In the genomic region with DNA sequence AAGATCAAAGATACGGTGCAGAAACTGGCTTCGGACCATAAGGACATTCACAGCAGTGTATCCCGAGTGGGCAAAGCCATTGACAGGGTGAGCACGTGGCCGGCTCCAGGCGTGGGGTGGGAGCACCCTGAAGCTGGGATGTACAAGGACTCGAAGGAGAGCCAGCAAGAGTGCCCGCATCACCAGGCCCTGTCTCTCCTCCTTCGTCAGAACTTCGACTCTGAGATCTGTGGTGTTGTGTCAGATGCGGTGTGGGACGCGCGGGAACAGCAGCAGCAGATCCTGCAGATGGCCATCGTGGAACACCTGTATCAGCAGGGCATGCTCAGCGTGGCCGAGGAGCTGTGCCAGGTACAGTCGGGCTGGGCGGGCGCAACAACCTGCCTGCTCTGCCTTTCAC, we compare ENCODE assay signal across 24 cellular contexts. TPM values are rescaled to one million over a fixed set of nuclear protein-coding genes. Genes with fewer than 3 reads are reported as not detected.
DNase-seq lines count a peak whose midpoint lies in the region; ATAC-seq, FAIRE-seq and TF ChIP-seq lines count a peak whose summit lies in the region.
"Had no signal": no experiment of that assay in that cellular context is flagged by ENCODE, and none has a peak within 500 bp of the region (broad histone marks: within the 10 kb centered on the region; RNA-seq: fewer than 3 reads in every experiment).

No MANE protein-coding gene starts in this region.

- H3K4me3 ChIP-seq in GM23338 (no peak overlapping the region), K562 (no peak overlapping the region), GM23248 (no peak overlapping the region), heart right ventricle (no peak overlapping the region)

- H4K20me1 ChIP-seq in GM23338 (replicated peaks; ENCODE audit: insufficient read depth), result peaks cover 13% of the 10 kb centered on the region
- 0 out of 2 replicates have a peak, but pooled peaks cover 8% of the 10 kb centered on the region for H4K20me1 ChIP-seq in K562 (replicated peaks; ENCODE audit: control insufficient read depth, insufficient read depth, low read length)
- no peaks in the 10 kb centered on the region for H4K20me1 ChIP-seq in GM23248 (ENCODE audit: insufficient read depth)

- H3K36me3 Mint-ChIP-seq in GM23338 (ENCODE audit: low read depth), result peaks cover 93% of the 10 kb centered on the region
- peaks cover 98% of the 10 kb centered on the region for H3K36me3 Mint-ChIP-seq in stimulated activated effector memory CD8-positive, alpha-beta T cell treated with anti-CD3 and anti-CD28 coated beads, Interleukin-12 subunit alpha, Interleukin-12 subunit beta, amount 100 ng/mL, for 72 hours

- H3K27ac Mint-ChIP-seq in GM23338, result 0 out of 2 replicates have a peak overlapping the region, but pooled peaks have one; percentile 51
- peak overlapping the region; percentile 26 for H3K27ac Mint-ChIP-seq in stimulated activated effector memory CD8-positive, alpha-beta T cell treated with anti-CD3 and anti-CD28 coated beads, Interleukin-12 subunit alpha, Interleukin-12 subunit beta, amount 100 ng/mL, for 72 hours
- H3K27ac Mint-ChIP-seq: CD4-positive, alpha-beta T cell; HFFc6; IgD-negative memory B cell had no signal

- H3K36me3 ChIP-seq in GM23338 (ENCODE audit: insufficient read depth), result peaks cover 71% of the 10 kb centered on the region
- peaks cover 90% of the 10 kb centered on the region for H3K36me3 ChIP-seq in K562 (ENCODE audit: control insufficient read depth, insufficient read depth, low read length)
- H3K36me3 ChIP-seq in GM23248 (ENCODE audit: low read depth), result peaks cover 5% of the 10 kb centered on the region
- peaks cover 0 to 100% (median 40%) of the 10 kb centered on the region in 9 donors for H3K36me3 ChIP-seq in heart right ventricle

- no peaks in the 10 kb centered on the region for H3K9me3 Mint-ChIP-seq in GM23338
- no peaks in the 10 kb centered on the region for H3K9me3 Mint-ChIP-seq in stimulated activated effector memory CD8-positive, alpha-beta T cell treated with anti-CD3 and anti-CD28 coated beads, Interleukin-12 subunit alpha, Interleukin-12 subunit beta, amount 100 ng/mL, for 72 hours
- H3K9me3 Mint-ChIP-seq: CD4-positive, alpha-beta T cell; HFFc6; IgD-negative memory B cell had no signal

- H3K9me2 ChIP-seq in GM23338 (ENCODE audit: insufficient read depth) (no peaks in the 10 kb centered on the region), GM23248 (ENCODE audit: insufficient read depth) (no peaks in the 10 kb centered on the region)

- peaks cover 3% of the 10 kb centered on the region for H3K79me2 ChIP-seq in GM23338 (replicated peaks; ENCODE audit: insufficient read depth)
- H3K79me2 ChIP-seq in K562 (ENCODE audit: control insufficient read depth, insufficient read depth, low read length), result 0 out of 3 replicates have a peak, but pooled peaks cover 2% of the 10 kb centered on the region
- H3K79me2 ChIP-seq in GM23248 (ENCODE audit: insufficient read depth), result no peaks in the 10 kb centered on the region

- FAIRE-seq in K562 (lab: Jason Lieb, UNC), result no peak
- FAIRE-seq: A204.1, GM19239, H54, HepG2 had no signal

- no peak for ATAC-seq in GM23338
- ATAC-seq in K562, result no peak
- no peak for ATAC-seq in stimulated activated effector memory CD8-positive, alpha-beta T cell treated with anti-CD3 and anti-CD28 coated beads, Interleukin-12 subunit alpha, Interleukin-12 subunit beta, amount 100 ng/mL, for 72 hours
- ATAC-seq in heart right ventricle, result no peak
- ATAC-seq: HCT116, HepG2 had no signal

- no peak for TF ChIP-seq POLR2A in K562 (conservative IDR thresholded peaks at IDR 0.05)

- in situ Hi-C loops in K562 (cut with MboI) (no loop called here), GM23248 (cut with MboI) (no loop called here)

- H3K27ac ChIP-seq in GM23338 (ENCODE audit: low read depth) (no peak overlapping the region), RWPE1 (0 out of 2 replicates have a peak overlapping the region, but pooled peaks have one; percentile 3), K562 (ENCODE audit: extremely low read depth, low read depth, low read length) (no peak overlapping the region), GM23248 (no peak overlapping the region), heart right ventricle (no peak overlapping the region)
- H3K27ac ChIP-seq: C4-2B had no signal

- no TSS peak for BruUV-seq in K562 (replicated peaks; lab: Mats Ljungman, UMichigan)

- TF ChIP-seq CTCF in GM23338 (conservative IDR thresholded peaks at IDR 0.05; ENCODE audit: low read depth in 2 of 2) (no peak), RWPE1 (conservative IDR thresholded peaks at IDR 0.05; ENCODE audit: low read depth) (no peak), K562 (IDR thresholded peaks at IDR 0.05 in 2 of 3, conservative IDR thresholded peaks at IDR 0.05 in 1 of 3; ENCODE audit: insufficient read depth in 2 of 3, low read depth in 1 of 3, low read length in 3 of 3) (no peak), heart right ventricle (IDR thresholded peaks at IDR 0.05) (no peak)

- H3K4me1 Mint-ChIP-seq in GM23338, result peaks cover 4% of the 10 kb centered on the region
- peaks cover 11% of the 10 kb centered on the region for H3K4me1 Mint-ChIP-seq in stimulated activated effector memory CD8-positive, alpha-beta T cell treated with anti-CD3 and anti-CD28 coated beads, Interleukin-12 subunit alpha, Interleukin-12 subunit beta, amount 100 ng/mL, for 72 hours

- H3F3A ChIP-seq in GM23338 (replicated peaks; ENCODE audit: low read depth) (peaks cover 32% of the 10 kb centered on the region), GM23248 (ENCODE audit: insufficient read depth) (peaks cover 11% of the 10 kb centered on the region; the same call in 1 of the 2 replicates)

- CTCF ChIA-PET in RWPE1 (lab: Yijun Ruan, JAX) (interaction anchor here (1.0 to 9.3 kb wide), 2 partner anchors 18 to 66 kb away, joined by 4 to 175 read pairs; no protein-coding TSS in a partner anchor), K562 (lab: Yijun Ruan, JAX; ENCODE audit: low intra/inter-chr PET ratio) (no interaction called here)

- DNase-seq in GM23338 (ENCODE audit: low spot score), result no peak
- no peak for DNase-seq in RWPE1 (ENCODE audit: low spot score)
- no peak for DNase-seq in K562 (ENCODE audit: extremely low read depth in 1 of 4, low spot score in 3 of 4)
- DNase-seq in stimulated activated effector memory CD8-positive, alpha-beta T cell treated with anti-CD3 and anti-CD28 coated beads, Interleukin-12 subunit alpha, Interleukin-12 subunit beta, amount 100 ng/mL, for 72 hours (ENCODE audit: low spot score in 2 of 2), result no peak
- no peak for DNase-seq in GM23248
- DNase-seq in GDM1 (lab: John Stamatoyannopoulos, UW), result no peak
- no peak for DNase-seq in heart right ventricle
- DNase-seq: ACHN; BE2C; Caco-2; CD4-positive, alpha-beta T cell; DMS153; DMS79; GF-D8; HFFc6; KG1 had no signal

- H3K9me1 ChIP-seq in K562 (ENCODE audit: control insufficient read depth, insufficient read depth, low read length), result no peaks in the 10 kb centered on the region

- H3K9me3 ChIP-seq in K562 (replicated peaks; ENCODE audit: control insufficient read depth, insufficient read depth, low read depth, low read length) (no peaks in the 10 kb centered on the region), GM23248 (ENCODE audit: low read depth) (no peaks in the 10 kb centered on the region), heart right ventricle (no peaks in the 10 kb centered on the region)
- H3K9me3 ChIP-seq: BE2C, Caco-2 had no signal

- H3K4me1 ChIP-seq in GM23338 (ENCODE audit: insufficient read depth) (no peaks in the 10 kb centered on the region), K562 (replicated peaks in 1 of 2; ENCODE audit: control insufficient read depth in 2 of 2, insufficient read depth in 2 of 2, low read length in 2 of 2) (peaks cover 0 to 11% of the 10 kb centered on the region in 2 experiments; a peak in 3 of 5 replicates), GM23248 (ENCODE audit: insufficient read depth) (no peaks in the 10 kb centered on the region), heart right ventricle (peaks cover 0 to 14% (median 6%) of the 10 kb centered on the region in 9 donors)
- H3K4me1 ChIP-seq: BE2C had no signal

- H2AFZ ChIP-seq in GM23338 (no peak overlapping the region), K562 (ENCODE audit: low read depth, low read length) (no peak overlapping the region), GM23248 (no peak overlapping the region)

- H3K27me3 ChIP-seq in GM23338 (ENCODE audit: insufficient read depth) (no peaks in the 10 kb centered on the region), K562 (ENCODE audit: control insufficient read depth in 2 of 2, insufficient read depth in 2 of 2, low read length in 2 of 2) (no peaks in the 10 kb centered on the region), GM23248 (replicated peaks; ENCODE audit: insufficient read depth) (no peaks in the 10 kb centered on the region), heart right ventricle (no peaks in the 10 kb centered on the region)
- H3K27me3 ChIP-seq: BE2C had no signal

- intact Hi-C loops in K562 (cut with micrococcal nuclease) (no loop called here), heart right ventricle (cut with DNase I) (no loop called here)

- no peak for TF ChIP-seq RAD21 in K562 (CRISPR knock-in tag; conservative IDR thresholded peaks at IDR 0.05 in 1 of 2, IDR thresholded peaks at IDR 0.05 in 1 of 2)

- H3K9ac ChIP-seq in K562 (ENCODE audit: insufficient read depth in 1 of 2, low read depth in 2 of 2, low read length in 2 of 2) (peak overlapping the region in 1 of 2 experiments; percentile 19; a peak in 1 of 4 replicates), GM23248 (no peak overlapping the region)

- peaks cover 10% of the 10 kb centered on the region for H3K27me3 Mint-ChIP-seq in GM23338 (ENCODE audit: insufficient read depth, low read depth, poor library complexity)
- H3K27me3 Mint-ChIP-seq: CD4-positive, alpha-beta T cell; IgD-negative memory B cell had no signal

- TF ChIP-seq EP300 in K562 (IDR thresholded peaks at IDR 0.05; ENCODE audit: low read length), result no peak

- POLR2A ChIA-PET in RWPE1 (lab: Yijun Ruan, JAX; ENCODE audit: low non-redundant PET), result no interaction called here
- POLR2A ChIA-PET in K562 (lab: Yijun Ruan, JAX), result interaction anchor here (1.5 to 3.2 kb wide), 3 partner anchors 10 to 13 kb away, joined by 4 to 20 read pairs (median 16); a partner anchor contains a TSS

- 92% methylated on average over 19 of the region's 20 CpGs for WGBS in K562 (ENCODE audit: insufficient coverage, low coverage, missing lambda C conversion rate)
- 91 to 92% methylated on average over 20 of the region's 20 CpGs for WGBS in GM23248 (ENCODE audit: low coverage in 1 of 2, low lambda C conversion rate in 2 of 2, missing lambda C conversion rate in 2 of 2), 2 experiments
- 91 to 95% methylated on average over 20 of the region's 20 CpGs for WGBS in heart right ventricle, 2 donors

- no peak overlapping the region for H3K4me3 Mint-ChIP-seq in GM23338
- H3K4me3 Mint-ChIP-seq in stimulated activated effector memory CD8-positive, alpha-beta T cell treated with anti-CD3 and anti-CD28 coated beads, Interleukin-12 subunit alpha, Interleukin-12 subunit beta, amount 100 ng/mL, for 72 hours, result no peak overlapping the region
- H3K4me3 Mint-ChIP-seq: CD4-positive, alpha-beta T cell; HFFc6 had no signal

- H3K4me2 ChIP-seq in GM23338 (no peak overlapping the region), K562 (ENCODE audit: insufficient read depth, low read length) (no peak overlapping the region), GM23248 (ENCODE audit: unreplicated experiment) (no peak overlapping the region)

RNA-seq across cellular contexts. Expression of a gene that starts 11.0 kb away (rescaled TPM):
- total RNA-seq in GM23338 (2014; rRNA removed; shearing (Covaris generic)), result 452 and 455 TPM in 2 replicates
- polyA plus RNA-seq in GM23338 (2016; fragmentation: Nextera tagmentation; extraction: Ambion mirVana), result 435 and 450 TPM in 2 replicates
- 43.3 and 92.9 TPM in 2 replicates for total RNA-seq in K562 (2011; cell fraction: chromatin; rRNA removed; ENCODE audit: low replicate concordance)
- total RNA-seq in K562 (2011; cell fraction: nucleolus; rRNA removed), result 96.6 and 97.4 TPM in 2 replicates
- total RNA-seq in K562 (2011; cell fraction: nucleoplasm; rRNA removed), result 76.8 and 91.9 TPM in 2 replicates
- total RNA-seq in K562 (2014; rRNA removed), result 559 and 622 TPM in 2 replicates
- total RNA-seq in K562 (2014; rRNA removed; fragmentation: Illumina TruSeq; extraction: Trizol), result 128 and 144 TPM in 2 replicates
- 255 and 258 TPM in 2 replicates for total RNA-seq in K562 (2015; rRNA removed; fragmentation: Illumina TruSeq; extraction: Trizol)
- total RNA-seq in K562 (2021), result 304 and 309 TPM in 2 replicates
- polyA plus RNA-seq in K562 (2011; rRNA removed), result 140 and 146 TPM in 2 replicates
- 191 and 212 TPM in 2 replicates for polyA plus RNA-seq in K562 (2011; cell fraction: cytosol; rRNA removed)
- 106 and 110 TPM in 2 replicates for polyA plus RNA-seq in K562 (2011; cell fraction: nucleus; rRNA removed)
- 178 and 294 TPM in 2 replicates for polyA plus RNA-seq in K562 (2012)
- polyA plus RNA-seq in K562 (2014; fragmentation: Illumina TruSeq; extraction: Trizol), result 143 and 312 TPM in 2 replicates
- polyA plus RNA-seq in K562 (2014; fragmentation: Nextera tagmentation; extraction: Ambion mirVana), result 100 to 1,000 TPM in 1 of 2 experiments, 10 to 100 TPM in 1; 52.8 to 124 TPM
- polyA plus RNA-seq in K562 (2014; rRNA removed), result 302 and 369 TPM in 2 replicates
- polyA minus RNA-seq in K562 (2011; rRNA and poly(A)+ RNA removed), result 66.3 and 75.7 TPM in 2 replicates
- 79.6 and 136 TPM in 2 replicates for polyA minus RNA-seq in K562 (2011; cell fraction: cytosol; rRNA and poly(A)+ RNA removed)
- polyA minus RNA-seq in K562 (2011; cell fraction: nucleus; rRNA and poly(A)+ RNA removed), result 44.0 and 63.9 TPM in 2 replicates
- total RNA-seq in GM23248 (2014; rRNA removed; shearing (Covaris generic)), result 203 and 221 TPM in 2 replicates
- 232 and 237 TPM in 2 replicates for polyA plus RNA-seq in GM23248 (2016; fragmentation: Nextera tagmentation; extraction: Ambion mirVana)
- 10 to 100 TPM; 66.7 to 95.8 (median 74.5) TPM for total RNA-seq in heart right ventricle
- polyA plus RNA-seq in heart right ventricle, result 100 to 1,000 TPM in 1 of 2 donors, 10 to 100 TPM in 1; 59.8 to 272 TPM

RNA-seq across cellular contexts. Expression of a gene that starts 11.8 kb away (rescaled TPM):
- total RNA-seq in GM23338 (2014; rRNA removed; shearing (Covaris generic)), result 83.7 and 101 TPM in 2 replicates
- polyA plus RNA-seq in GM23338 (2016; fragmentation: Nextera tagmentation; extraction: Ambion mirVana), result 47.5 and 50.6 TPM in 2 replicates
- total RNA-seq in K562 (2011; cell fraction: chromatin; rRNA removed; ENCODE audit: low replicate concordance), result 123 and 227 TPM in 2 replicates
- total RNA-seq in K562 (2011; cell fraction: nucleolus; rRNA removed), result 112 and 125 TPM in 2 replicates
- total RNA-seq in K562 (2011; cell fraction: nucleoplasm; rRNA removed), result 135 and 197 TPM in 2 replicates
- total RNA-seq in K562 (2014; rRNA removed), result 37.0 and 39.0 TPM in 2 replicates
- total RNA-seq in K562 (2014; rRNA removed; fragmentation: Illumina TruSeq; extraction: Trizol), result 16.9 and 21.1 TPM in 2 replicates
- 19.2 and 20.3 TPM in 2 replicates for total RNA-seq in K562 (2015; rRNA removed; fragmentation: Illumina TruSeq; extraction: Trizol)
- total RNA-seq in K562 (2021), result 53.6 and 54.8 TPM in 2 replicates
- polyA plus RNA-seq in K562 (2011; rRNA removed), result 54.3 and 57.0 TPM in 2 replicates
- 52.6 and 79.7 TPM in 2 replicates for polyA plus RNA-seq in K562 (2011; cell fraction: cytosol; rRNA removed)
- polyA plus RNA-seq in K562 (2011; cell fraction: nucleus; rRNA removed), result 95.5 and 159 TPM in 2 replicates
- 47.6 and 49.2 TPM in 2 replicates for polyA plus RNA-seq in K562 (2012)
- polyA plus RNA-seq in K562 (2014; fragmentation: Illumina TruSeq; extraction: Trizol), result 28.3 and 36.1 TPM in 2 replicates
- 1 to 10 TPM; 2.6 to 4.4 TPM for polyA plus RNA-seq in K562 (2014; fragmentation: Nextera tagmentation; extraction: Ambion mirVana)
- polyA plus RNA-seq in K562 (2014; rRNA removed), result 44.3 and 45.0 TPM in 2 replicates
- polyA minus RNA-seq in K562 (2011; rRNA and poly(A)+ RNA removed), result 39.4 and 55.6 TPM in 2 replicates
- polyA minus RNA-seq in K562 (2011; cell fraction: cytosol; rRNA and poly(A)+ RNA removed), result 23.1 and 24.5 TPM in 2 replicates
- polyA minus RNA-seq in K562 (2011; cell fraction: nucleus; rRNA and poly(A)+ RNA removed), result 43.0 and 45.6 TPM in 2 replicates
- 17.5 and 33.9 TPM in 2 replicates for total RNA-seq in GM23248 (2014; rRNA removed; shearing (Covaris generic))
- 19.9 and 20.7 TPM in 2 replicates for polyA plus RNA-seq in GM23248 (2016; fragmentation: Nextera tagmentation; extraction: Ambion mirVana)
- total RNA-seq in heart right ventricle, result 10 to 100 TPM; 29.1 to 38.5 (median 32.8) TPM
- 10 to 100 TPM; 29.3 to 34.2 TPM for polyA plus RNA-seq in heart right ventricle

RNA-seq across cellular contexts. Expression of a gene that starts 29.3 kb away (rescaled TPM):
- 52.7 and 58.2 TPM in 2 replicates for total RNA-seq in GM23338 (2014; rRNA removed; shearing (Covaris generic))
- 9.8 and 10.9 TPM in 2 replicates for polyA plus RNA-seq in GM23338 (2016; fragmentation: Nextera tagmentation; extraction: Ambion mirVana)
- 7.7 and 21.3 TPM in 2 replicates for total RNA-seq in K562 (2011; cell fraction: chromatin; rRNA removed; ENCODE audit: low replicate concordance)
- 14.7 and 14.9 TPM in 2 replicates for total RNA-seq in K562 (2011; cell fraction: nucleolus; rRNA removed)
- 10.3 and 11.8 TPM in 2 replicates for total RNA-seq in K562 (2011; cell fraction: nucleoplasm; rRNA removed)
- 6.4 and 7.1 TPM in 2 replicates for total RNA-seq in K562 (2014; rRNA removed)
- 0.73 and 1.2 TPM in 2 replicates for total RNA-seq in K562 (2014; rRNA removed; fragmentation: Illumina TruSeq; extraction: Trizol)
- total RNA-seq in K562 (2015; rRNA removed; fragmentation: Illumina TruSeq; extraction: Trizol), result 2.4 TPM in 2 replicates
- total RNA-seq in K562 (2021), result 6.6 and 7.0 TPM in 2 replicates
- polyA plus RNA-seq in K562 (2011; rRNA removed), result 3.4 and 3.5 TPM in 2 replicates
- polyA plus RNA-seq in K562 (2011; cell fraction: cytosol; rRNA removed), result 3.6 and 8.3 TPM in 2 replicates
- 7.7 and 13.0 TPM in 2 replicates for polyA plus RNA-seq in K562 (2011; cell fraction: nucleus; rRNA removed)
- 3.4 and 4.5 TPM in 2 replicates for polyA plus RNA-seq in K562 (2012)
- 1.8 and 3.2 TPM in 2 replicates for polyA plus RNA-seq in K562 (2014; fragmentation: Illumina TruSeq; extraction: Trizol)
- under 1 TPM; 0.06 to 0.10 TPM for polyA plus RNA-seq in K562 (2014; fragmentation: Nextera tagmentation; extraction: Ambion mirVana)
- polyA plus RNA-seq in K562 (2014; rRNA removed), result 4.0 and 4.7 TPM in 2 replicates
- 1.9 and 3.2 TPM in 2 replicates for polyA minus RNA-seq in K562 (2011; rRNA and poly(A)+ RNA removed)
- polyA minus RNA-seq in K562 (2011; cell fraction: cytosol; rRNA and poly(A)+ RNA removed), result 4.7 and 5.6 TPM in 2 replicates
- 7.0 and 7.4 TPM in 2 replicates for polyA minus RNA-seq in K562 (2011; cell fraction: nucleus; rRNA and poly(A)+ RNA removed)
- total RNA-seq in GM23248 (2014; rRNA removed; shearing (Covaris generic)), result 0.32 and 0.38 TPM in 2 replicates
- 0.09 and 0.16 TPM in 2 replicates for polyA plus RNA-seq in GM23248 (2016; fragmentation: Nextera tagmentation; extraction: Ambion mirVana)
- total RNA-seq in heart right ventricle, result 1 to 10 TPM; 1.1 to 5.5 (median 2.5) TPM
- 1 to 10 TPM; 2.9 to 3.4 TPM for polyA plus RNA-seq in heart right ventricle
- total RNA-seq: HepG2 had no signal

RNA-seq across cellular contexts. Expression of a gene that starts 44.5 kb away (rescaled TPM):
- total RNA-seq in GM23338 (2014; rRNA removed; shearing (Covaris generic)), result 0.07 and 0.08 TPM in 2 replicates
- polyA plus RNA-seq in GM23338 (2016; fragmentation: Nextera tagmentation; extraction: Ambion mirVana) (not detected in 2 replicates), K562 (2011; rRNA removed) (0.03 TPM in 1 of 2 replicates, not detected in the other), K562 (2014; fragmentation: Illumina TruSeq; extraction: Trizol) (not detected in 2 replicates), K562 (2014; fragmentation: Nextera tagmentation; extraction: Ambion mirVana) (not detected), K562 (2014; rRNA removed) (not detected in 2 replicates), GM23248 (2016; fragmentation: Nextera tagmentation; extraction: Ambion mirVana) (not detected in 2 replicates), heart right ventricle (not detected)
- 0.14 TPM in 1 of 2 replicates, not detected in the other for total RNA-seq in K562 (2011; cell fraction: chromatin; rRNA removed; ENCODE audit: low replicate concordance)
- not detected in 2 replicates for total RNA-seq in K562 (2011; cell fraction: nucleolus; rRNA removed)
- total RNA-seq in K562 (2011; cell fraction: nucleoplasm; rRNA removed), result not detected in 2 replicates
- total RNA-seq in K562 (2014; rRNA removed) (not detected in 2 replicates), K562 (2014; rRNA removed; fragmentation: Illumina TruSeq; extraction: Trizol) (0.04 TPM in 1 of 2 replicates, not detected in the other), K562 (2015; rRNA removed; fragmentation: Illumina TruSeq; extraction: Trizol) (not detected in 2 replicates), K562 (2021) (not detected in 2 replicates), heart right ventricle (not detected)
- not detected in 2 replicates for polyA plus RNA-seq in K562 (2011; cell fraction: cytosol; rRNA removed)
- not detected in 2 replicates for polyA plus RNA-seq in K562 (2011; cell fraction: nucleus; rRNA removed)
- polyA plus RNA-seq in K562 (2012), result not detected in 2 replicates
- 0.06 TPM in 1 of 2 replicates, not detected in the other for polyA minus RNA-seq in K562 (2011; rRNA and poly(A)+ RNA removed)
- not detected in 2 replicates for polyA minus RNA-seq in K562 (2011; cell fraction: cytosol; rRNA and poly(A)+ RNA removed)
- polyA minus RNA-seq in K562 (2011; cell fraction: nucleus; rRNA and poly(A)+ RNA removed), result not detected in 2 replicates
- not detected in 2 replicates for total RNA-seq in GM23248 (2014; rRNA removed; shearing (Covaris generic))
- total RNA-seq: Caco-2; CD4-positive, alpha-beta T cell; Daoy; HepG2; HFFc6 had no signal
- polyA plus RNA-seq: IgD-negative memory B cell had no signal
